In the genomic region with DNA sequence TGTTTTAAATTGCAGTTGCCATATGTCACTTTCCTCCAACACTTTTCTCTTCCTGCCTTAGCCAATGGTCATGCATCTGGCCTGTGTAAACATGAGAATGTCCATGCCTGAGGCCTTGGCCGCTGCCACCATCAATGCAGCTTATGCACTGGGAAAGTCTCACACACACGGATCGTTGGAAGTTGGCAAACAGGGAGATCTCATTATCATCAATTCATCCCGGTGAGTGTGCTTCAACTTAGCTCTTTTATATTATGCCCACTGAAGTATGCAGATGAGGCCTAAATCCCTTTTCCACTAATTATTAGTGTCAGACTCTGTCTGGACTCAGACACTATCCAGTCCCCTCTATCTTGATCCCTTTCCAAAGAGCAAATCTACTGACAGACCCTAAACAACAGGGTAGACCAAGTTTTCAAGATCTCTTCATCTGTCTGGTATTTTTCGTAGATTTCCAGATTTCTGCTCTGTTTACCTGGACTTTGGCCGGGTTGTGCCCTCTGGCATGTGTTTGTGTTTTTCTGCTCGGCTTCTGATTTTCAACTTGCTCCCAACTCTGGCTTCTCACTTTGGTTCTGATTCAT, we compare ENCODE assay signal across 1 cellular context.
A peak's percentile ranks its signal among the peaks of the same experiment; 100 is the strongest.
TF ChIP-seq lines count a peak whose summit lies in the region.

No MANE protein-coding gene starts in this region.

TF ChIP-seq in HepG2, 621 proteins besides CTCF, POLR2A, EP300 and RAD21 (continued from another document and continues in another):
- TF ChIP-seq, protein P1, sequence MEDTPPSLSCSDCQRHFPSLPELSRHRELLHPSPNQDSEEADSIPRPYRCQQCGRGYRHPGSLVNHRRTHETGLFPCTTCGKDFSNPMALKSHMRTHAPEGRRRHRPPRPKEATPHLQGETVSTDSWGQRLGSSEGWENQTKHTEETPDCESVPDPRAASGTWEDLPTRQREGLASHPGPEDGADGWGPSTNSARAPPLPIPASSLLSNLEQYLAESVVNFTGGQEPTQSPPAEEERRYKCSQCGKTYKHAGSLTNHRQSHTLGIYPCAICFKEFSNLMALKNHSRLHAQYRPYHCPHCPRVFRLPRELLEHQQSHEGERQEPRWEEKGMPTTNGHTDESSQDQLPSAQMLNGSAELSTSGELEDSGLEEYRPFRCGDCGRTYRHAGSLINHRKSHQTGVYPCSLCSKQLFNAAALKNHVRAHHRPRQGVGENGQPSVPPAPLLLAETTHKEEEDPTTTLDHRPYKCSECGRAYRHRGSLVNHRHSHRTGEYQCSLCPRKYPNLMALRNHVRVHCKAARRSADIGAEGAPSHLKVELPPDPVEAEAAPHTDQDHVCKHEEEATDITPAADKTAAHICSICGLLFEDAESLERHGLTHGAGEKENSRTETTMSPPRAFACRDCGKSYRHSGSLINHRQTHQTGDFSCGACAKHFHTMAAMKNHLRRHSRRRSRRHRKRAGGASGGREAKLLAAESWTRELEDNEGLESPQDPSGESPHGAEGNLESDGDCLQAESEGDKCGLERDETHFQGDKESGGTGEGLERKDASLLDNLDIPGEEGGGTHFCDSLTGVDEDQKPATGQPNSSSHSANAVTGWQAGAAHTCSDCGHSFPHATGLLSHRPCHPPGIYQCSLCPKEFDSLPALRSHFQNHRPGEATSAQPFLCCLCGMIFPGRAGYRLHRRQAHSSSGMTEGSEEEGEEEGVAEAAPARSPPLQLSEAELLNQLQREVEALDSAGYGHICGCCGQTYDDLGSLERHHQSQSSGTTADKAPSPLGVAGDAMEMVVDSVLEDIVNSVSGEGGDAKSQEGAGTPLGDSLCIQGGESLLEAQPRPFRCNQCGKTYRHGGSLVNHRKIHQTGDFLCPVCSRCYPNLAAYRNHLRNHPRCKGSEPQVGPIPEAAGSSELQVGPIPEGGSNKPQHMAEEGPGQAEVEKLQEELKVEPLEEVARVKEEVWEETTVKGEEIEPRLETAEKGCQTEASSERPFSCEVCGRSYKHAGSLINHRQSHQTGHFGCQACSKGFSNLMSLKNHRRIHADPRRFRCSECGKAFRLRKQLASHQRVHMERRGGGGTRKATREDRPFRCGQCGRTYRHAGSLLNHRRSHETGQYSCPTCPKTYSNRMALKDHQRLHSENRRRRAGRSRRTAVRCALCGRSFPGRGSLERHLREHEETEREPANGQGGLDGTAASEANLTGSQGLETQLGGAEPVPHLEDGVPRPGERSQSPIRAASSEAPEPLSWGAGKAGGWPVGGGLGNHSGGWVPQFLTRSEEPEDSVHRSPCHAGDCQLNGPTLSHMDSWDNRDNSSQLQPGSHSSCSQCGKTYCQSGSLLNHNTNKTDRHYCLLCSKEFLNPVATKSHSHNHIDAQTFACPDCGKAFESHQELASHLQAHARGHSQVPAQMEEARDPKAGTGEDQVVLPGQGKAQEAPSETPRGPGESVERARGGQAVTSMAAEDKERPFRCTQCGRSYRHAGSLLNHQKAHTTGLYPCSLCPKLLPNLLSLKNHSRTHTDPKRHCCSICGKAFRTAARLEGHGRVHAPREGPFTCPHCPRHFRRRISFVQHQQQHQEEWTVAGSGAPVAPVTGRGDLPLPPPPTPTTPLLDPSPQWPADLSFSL (CRISPR knock-in tag; IDR thresholded peaks at IDR 0.05), result no peak
- TF ChIP-seq TEAD3 (CRISPR knock-in tag; optimal IDR thresholded peaks at IDR 0.05; ENCODE audit: borderline replicate concordance), result no peak
- TF ChIP-seq, protein P2, sequence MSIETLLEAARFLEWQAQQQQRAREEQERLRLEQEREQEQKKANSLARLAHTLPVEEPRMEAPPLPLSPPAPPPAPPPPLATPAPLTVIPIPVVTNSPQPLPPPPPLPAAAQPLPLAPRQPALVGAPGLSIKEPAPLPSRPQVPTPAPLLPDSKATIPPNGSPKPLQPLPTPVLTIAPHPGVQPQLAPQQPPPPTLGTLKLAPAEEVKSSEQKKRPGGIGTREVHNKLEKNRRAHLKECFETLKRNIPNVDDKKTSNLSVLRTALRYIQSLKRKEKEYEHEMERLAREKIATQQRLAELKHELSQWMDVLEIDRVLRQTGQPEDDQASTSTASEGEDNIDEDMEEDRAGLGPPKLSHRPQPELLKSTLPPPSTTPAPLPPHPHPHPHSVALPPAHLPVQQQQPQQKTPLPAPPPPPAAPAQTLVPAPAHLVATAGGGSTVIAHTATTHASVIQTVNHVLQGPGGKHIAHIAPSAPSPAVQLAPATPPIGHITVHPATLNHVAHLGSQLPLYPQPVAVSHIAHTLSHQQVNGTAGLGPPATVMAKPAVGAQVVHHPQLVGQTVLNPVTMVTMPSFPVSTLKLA (IDR thresholded peaks at IDR 0.05), result no peak
- TF ChIP-seq, protein P3, sequence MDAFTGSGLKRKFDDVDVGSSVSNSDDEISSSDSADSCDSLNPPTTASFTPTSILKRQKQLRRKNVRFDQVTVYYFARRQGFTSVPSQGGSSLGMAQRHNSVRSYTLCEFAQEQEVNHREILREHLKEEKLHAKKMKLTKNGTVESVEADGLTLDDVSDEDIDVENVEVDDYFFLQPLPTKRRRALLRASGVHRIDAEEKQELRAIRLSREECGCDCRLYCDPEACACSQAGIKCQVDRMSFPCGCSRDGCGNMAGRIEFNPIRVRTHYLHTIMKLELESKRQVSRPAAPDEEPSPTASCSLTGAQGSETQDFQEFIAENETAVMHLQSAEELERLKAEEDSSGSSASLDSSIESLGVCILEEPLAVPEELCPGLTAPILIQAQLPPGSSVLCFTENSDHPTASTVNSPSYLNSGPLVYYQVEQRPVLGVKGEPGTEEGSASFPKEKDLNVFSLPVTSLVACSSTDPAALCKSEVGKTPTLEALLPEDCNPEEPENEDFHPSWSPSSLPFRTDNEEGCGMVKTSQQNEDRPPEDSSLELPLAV (CRISPR knock-in tag; conservative IDR thresholded peaks at IDR 0.05; ENCODE audit: low read depth), result no peak
- TF ChIP-seq KDM2A (CRISPR knock-in tag; IDR thresholded peaks at IDR 0.05; ENCODE audit: borderline replicate concordance, low read depth), result no peak
- TF ChIP-seq ZNF841 (CRISPR knock-in tag; IDR thresholded peaks at IDR 0.05; ENCODE audit: borderline replicate concordance), result no peak
- TF ChIP-seq SOX6 (IDR thresholded peaks at IDR 0.05), result no peak
- TF ChIP-seq SOX6 (CRISPR knock-in tag; IDR thresholded peaks at IDR 0.05), result peak; percentile 80
- TF ChIP-seq, protein P4, sequence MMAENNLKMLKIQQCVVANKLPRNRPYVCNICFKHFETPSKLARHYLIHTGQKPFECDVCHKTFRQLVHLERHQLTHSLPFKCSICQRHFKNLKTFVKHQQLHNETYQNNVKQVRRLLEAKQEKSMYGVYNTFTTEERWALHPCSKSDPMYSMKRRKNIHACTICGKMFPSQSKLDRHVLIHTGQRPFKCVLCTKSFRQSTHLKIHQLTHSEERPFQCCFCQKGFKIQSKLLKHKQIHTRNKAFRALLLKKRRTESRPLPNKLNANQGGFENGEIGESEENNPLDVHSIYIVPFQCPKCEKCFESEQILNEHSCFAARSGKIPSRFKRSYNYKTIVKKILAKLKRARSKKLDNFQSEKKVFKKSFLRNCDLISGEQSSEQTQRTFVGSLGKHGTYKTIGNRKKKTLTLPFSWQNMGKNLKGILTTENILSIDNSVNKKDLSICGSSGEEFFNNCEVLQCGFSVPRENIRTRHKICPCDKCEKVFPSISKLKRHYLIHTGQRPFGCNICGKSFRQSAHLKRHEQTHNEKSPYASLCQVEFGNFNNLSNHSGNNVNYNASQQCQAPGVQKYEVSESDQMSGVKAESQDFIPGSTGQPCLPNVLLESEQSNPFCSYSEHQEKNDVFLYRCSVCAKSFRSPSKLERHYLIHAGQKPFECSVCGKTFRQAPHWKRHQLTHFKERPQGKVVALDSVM (CRISPR knock-in tag; IDR thresholded peaks at IDR 0.05), result no peak
- TF ChIP-seq MEF2D (CRISPR knock-in tag; IDR thresholded peaks at IDR 0.05), result peak; percentile 65
- no peak for TF ChIP-seq FOSL1 (CRISPR knock-in tag; IDR thresholded peaks at IDR 0.05; ENCODE audit: borderline replicate concordance)
- no peak for TF ChIP-seq HDAC6 (IDR thresholded peaks at IDR 0.05; ENCODE audit: low read depth, low read length)
- TF ChIP-seq, protein P5, sequence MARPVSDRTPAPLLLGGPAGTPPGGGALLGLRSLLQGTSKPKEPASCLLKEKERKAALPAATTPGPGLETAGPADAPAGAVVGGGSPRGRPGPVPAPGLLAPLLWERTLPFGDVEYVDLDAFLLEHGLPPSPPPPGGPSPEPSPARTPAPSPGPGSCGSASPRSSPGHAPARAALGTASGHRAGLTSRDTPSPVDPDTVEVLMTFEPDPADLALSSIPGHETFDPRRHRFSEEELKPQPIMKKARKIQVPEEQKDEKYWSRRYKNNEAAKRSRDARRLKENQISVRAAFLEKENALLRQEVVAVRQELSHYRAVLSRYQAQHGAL (CRISPR knock-in tag; IDR thresholded peaks at IDR 0.05; ENCODE audit: not compliant biosample characterization), result no peak
- peak; percentile 50; the same call in 1 of the 2 replicates for TF ChIP-seq ZNF792 (CRISPR knock-in tag; IDR thresholded peaks at IDR 0.05)
- TF ChIP-seq RFX1 (IDR thresholded peaks at IDR 0.05), result no peak
- TF ChIP-seq NFIB (CRISPR knock-in tag; IDR thresholded peaks at IDR 0.05; ENCODE audit: borderline replicate concordance), result no peak
- TF ChIP-seq, protein P6, sequence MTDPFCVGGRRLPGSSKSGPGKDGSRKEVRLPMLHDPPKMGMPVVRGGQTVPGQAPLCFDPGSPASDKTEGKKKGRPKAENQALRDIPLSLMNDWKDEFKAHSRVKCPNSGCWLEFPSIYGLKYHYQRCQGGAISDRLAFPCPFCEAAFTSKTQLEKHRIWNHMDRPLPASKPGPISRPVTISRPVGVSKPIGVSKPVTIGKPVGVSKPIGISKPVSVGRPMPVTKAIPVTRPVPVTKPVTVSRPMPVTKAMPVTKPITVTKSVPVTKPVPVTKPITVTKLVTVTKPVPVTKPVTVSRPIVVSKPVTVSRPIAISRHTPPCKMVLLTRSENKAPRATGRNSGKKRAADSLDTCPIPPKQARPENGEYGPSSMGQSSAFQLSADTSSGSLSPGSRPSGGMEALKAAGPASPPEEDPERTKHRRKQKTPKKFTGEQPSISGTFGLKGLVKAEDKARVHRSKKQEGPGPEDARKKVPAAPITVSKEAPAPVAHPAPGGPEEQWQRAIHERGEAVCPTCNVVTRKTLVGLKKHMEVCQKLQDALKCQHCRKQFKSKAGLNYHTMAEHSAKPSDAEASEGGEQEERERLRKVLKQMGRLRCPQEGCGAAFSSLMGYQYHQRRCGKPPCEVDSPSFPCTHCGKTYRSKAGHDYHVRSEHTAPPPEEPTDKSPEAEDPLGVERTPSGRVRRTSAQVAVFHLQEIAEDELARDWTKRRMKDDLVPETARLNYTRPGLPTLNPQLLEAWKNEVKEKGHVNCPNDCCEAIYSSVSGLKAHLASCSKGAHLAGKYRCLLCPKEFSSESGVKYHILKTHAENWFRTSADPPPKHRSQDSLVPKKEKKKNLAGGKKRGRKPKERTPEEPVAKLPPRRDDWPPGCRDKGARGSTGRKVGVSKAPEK (CRISPR knock-in tag; IDR thresholded peaks at IDR 0.05; ENCODE audit: borderline replicate concordance), result no peak
- peak; percentile 64; the same call in 1 of the 2 replicates for TF ChIP-seq RCOR2 (CRISPR knock-in tag; IDR thresholded peaks at IDR 0.05)
- no peak for TF ChIP-seq MEIS1 (CRISPR knock-in tag; IDR thresholded peaks at IDR 0.05; ENCODE audit: borderline replicate concordance)
- no peak for TF ChIP-seq TARDBP (CRISPR knock-in tag; IDR thresholded peaks at IDR 0.05)
- TF ChIP-seq CAMTA2 (CRISPR knock-in tag; IDR thresholded peaks at IDR 0.05; ENCODE audit: borderline replicate concordance), result no peak
- no peak for TF ChIP-seq ZNF577 (CRISPR knock-in tag; IDR thresholded peaks at IDR 0.05; ENCODE audit: borderline replicate concordance, low read depth)
- peak; percentile 66; the same call in 1 of the 2 replicates for TF ChIP-seq ZBTB20 (CRISPR knock-in tag; IDR thresholded peaks at IDR 0.05; ENCODE audit: borderline replicate concordance, low read depth)
- TF ChIP-seq ZNF737 (CRISPR knock-in tag; IDR thresholded peaks at IDR 0.05; ENCODE audit: borderline replicate concordance), result no peak
- no peak for TF ChIP-seq ZNF7 (CRISPR knock-in tag; IDR thresholded peaks at IDR 0.05)
- no peak for TF ChIP-seq ZNF30 (CRISPR knock-in tag; IDR thresholded peaks at IDR 0.05)
- no peak for TF ChIP-seq SP140L (CRISPR knock-in tag; IDR thresholded peaks at IDR 0.05; ENCODE audit: borderline replicate concordance)
- 0 out of 2 replicates have a peak, but pooled peaks have one; percentile 55 for TF ChIP-seq KLF6 (CRISPR knock-in tag; IDR thresholded peaks at IDR 0.05)
- TF ChIP-seq PRPF4 (IDR thresholded peaks at IDR 0.05; ENCODE audit: low read depth, low read length, poor library complexity, severe bottlenecking), result no peak
- TF ChIP-seq, protein P7, sequence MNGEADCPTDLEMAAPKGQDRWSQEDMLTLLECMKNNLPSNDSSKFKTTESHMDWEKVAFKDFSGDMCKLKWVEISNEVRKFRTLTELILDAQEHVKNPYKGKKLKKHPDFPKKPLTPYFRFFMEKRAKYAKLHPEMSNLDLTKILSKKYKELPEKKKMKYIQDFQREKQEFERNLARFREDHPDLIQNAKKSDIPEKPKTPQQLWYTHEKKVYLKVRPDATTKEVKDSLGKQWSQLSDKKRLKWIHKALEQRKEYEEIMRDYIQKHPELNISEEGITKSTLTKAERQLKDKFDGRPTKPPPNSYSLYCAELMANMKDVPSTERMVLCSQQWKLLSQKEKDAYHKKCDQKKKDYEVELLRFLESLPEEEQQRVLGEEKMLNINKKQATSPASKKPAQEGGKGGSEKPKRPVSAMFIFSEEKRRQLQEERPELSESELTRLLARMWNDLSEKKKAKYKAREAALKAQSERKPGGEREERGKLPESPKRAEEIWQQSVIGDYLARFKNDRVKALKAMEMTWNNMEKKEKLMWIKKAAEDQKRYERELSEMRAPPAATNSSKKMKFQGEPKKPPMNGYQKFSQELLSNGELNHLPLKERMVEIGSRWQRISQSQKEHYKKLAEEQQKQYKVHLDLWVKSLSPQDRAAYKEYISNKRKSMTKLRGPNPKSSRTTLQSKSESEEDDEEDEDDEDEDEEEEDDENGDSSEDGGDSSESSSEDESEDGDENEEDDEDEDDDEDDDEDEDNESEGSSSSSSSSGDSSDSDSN (CRISPR knock-in tag; IDR thresholded peaks at IDR 0.05), result peak; percentile 49; the same call in 1 of the 2 replicates
